1 cellular context compared by ENCODE assay signal in the genomic region with DNA sequence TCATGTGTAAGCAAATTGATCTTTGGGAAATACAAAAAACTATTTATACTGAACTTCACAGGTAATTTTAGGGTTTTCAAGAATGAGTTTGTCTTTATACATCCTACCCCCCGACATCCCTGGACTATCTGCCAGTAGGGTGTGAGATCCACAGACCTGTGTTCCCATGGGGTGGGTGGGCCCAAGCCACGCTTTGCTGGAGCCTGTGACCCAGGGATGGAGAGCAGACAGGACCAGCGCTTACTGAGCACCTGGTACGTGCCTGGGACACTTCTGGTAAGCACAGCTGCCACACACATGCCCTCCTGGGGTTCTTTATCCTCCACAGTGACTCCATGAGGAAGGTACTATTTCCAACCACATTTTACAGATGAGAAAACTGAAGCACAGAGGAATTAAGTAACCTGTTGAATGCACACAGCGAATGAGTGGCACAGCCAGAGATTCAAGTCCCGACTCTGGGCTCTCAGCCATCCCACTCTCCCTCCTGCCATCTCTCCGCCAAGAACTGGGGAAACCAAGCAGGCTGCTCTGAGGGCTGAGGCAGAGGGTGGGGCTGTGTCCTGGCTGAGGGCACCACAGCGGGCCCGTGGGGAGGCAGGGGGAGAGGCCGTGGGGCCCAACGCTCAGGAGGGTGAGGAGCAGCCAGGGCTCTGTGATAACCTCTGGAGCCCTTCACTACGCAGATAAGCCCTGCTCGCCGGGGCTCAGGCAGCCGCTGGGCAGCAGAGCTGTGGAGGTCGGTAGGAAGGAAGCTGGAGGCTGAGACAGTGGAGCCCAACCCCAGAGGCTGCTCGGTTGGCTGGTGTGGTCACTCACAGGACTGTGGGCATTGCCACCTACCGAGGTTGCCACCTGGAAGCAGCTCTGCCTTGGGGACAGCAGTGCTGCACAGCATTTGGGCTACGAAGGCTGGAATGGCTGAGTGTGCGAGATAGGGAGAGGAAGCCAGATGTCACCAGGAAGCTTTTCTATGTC.
A peak's percentile ranks its signal among the peaks of the same experiment; 100 is the strongest.
TF ChIP-seq lines count a peak whose summit lies in the region.

No MANE protein-coding gene starts in this region.

TF ChIP-seq in K562, 482 proteins besides CTCF, POLR2A, EP300 and RAD21 (continues in another document):
- TF ChIP-seq GATAD2A (IDR thresholded peaks at IDR 0.05) = peak; percentile 87; the same call in 1 of the 2 replicates
- TF ChIP-seq, protein P1, sequence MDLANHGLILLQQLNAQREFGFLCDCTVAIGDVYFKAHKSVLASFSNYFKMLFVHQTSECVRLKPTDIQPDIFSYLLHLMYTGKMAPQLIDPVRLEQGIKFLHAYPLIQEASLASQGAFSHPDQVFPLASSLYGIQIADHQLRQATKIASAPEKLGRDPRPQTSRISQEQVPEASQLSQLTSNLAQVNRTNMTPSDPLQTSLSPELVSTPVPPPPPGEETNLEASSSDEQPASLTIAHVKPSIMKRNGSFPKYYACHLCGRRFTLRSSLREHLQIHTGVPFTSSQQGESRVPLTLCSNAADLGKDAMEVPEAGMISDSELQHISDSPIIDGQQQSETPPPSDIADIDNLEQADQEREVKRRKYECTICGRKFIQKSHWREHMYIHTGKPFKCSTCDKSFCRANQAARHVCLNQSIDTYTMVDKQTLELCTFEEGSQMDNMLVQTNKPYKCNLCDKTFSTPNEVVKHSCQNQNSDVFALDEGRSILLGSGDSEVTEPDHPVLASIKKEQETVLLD (IDR thresholded peaks at IDR 0.05) = peak; percentile 88
- TF ChIP-seq, protein P2, sequence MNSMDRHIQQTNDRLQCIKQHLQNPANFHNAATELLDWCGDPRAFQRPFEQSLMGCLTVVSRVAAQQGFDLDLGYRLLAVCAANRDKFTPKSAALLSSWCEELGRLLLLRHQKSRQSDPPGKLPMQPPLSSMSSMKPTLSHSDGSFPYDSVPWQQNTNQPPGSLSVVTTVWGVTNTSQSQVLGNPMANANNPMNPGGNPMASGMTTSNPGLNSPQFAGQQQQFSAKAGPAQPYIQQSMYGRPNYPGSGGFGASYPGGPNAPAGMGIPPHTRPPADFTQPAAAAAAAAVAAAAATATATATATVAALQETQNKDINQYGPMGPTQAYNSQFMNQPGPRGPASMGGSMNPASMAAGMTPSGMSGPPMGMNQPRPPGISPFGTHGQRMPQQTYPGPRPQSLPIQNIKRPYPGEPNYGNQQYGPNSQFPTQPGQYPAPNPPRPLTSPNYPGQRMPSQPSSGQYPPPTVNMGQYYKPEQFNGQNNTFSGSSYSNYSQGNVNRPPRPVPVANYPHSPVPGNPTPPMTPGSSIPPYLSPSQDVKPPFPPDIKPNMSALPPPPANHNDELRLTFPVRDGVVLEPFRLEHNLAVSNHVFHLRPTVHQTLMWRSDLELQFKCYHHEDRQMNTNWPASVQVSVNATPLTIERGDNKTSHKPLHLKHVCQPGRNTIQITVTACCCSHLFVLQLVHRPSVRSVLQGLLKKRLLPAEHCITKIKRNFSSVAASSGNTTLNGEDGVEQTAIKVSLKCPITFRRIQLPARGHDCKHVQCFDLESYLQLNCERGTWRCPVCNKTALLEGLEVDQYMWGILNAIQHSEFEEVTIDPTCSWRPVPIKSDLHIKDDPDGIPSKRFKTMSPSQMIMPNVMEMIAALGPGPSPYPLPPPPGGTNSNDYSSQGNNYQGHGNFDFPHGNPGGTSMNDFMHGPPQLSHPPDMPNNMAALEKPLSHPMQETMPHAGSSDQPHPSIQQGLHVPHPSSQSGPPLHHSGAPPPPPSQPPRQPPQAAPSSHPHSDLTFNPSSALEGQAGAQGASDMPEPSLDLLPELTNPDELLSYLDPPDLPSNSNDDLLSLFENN (IDR thresholded peaks at IDR 0.05; ENCODE audit: low read depth in 2 of 2, low read length in 2 of 2) = no peak
- TF ChIP-seq RBM15 (IDR thresholded peaks at IDR 0.05; ENCODE audit: insufficient read depth, low read length) = no peak
- no peak for TF ChIP-seq SREBF1 (IDR thresholded peaks at IDR 0.05; ENCODE audit: borderline replicate concordance, low read depth, low read length)
- TF ChIP-seq SMC3 (conservative IDR thresholded peaks at IDR 0.05; ENCODE audit: insufficient read depth, low read depth, low read length) = no peak
- no peak for TF ChIP-seq NFATC3 (IDR thresholded peaks at IDR 0.05)
- TF ChIP-seq PRPF4 (IDR thresholded peaks at IDR 0.05; ENCODE audit: insufficient read depth, low read depth, low read length, poor library complexity, severe bottlenecking) = no peak
- peak; percentile 68 for TF ChIP-seq TCF3 (CRISPR knock-in tag; IDR thresholded peaks at IDR 0.05)
- TF ChIP-seq PRMT5 (CRISPR knock-in tag; IDR thresholded peaks at IDR 0.05) = no peak
- TF ChIP-seq SMARCA4 (IDR thresholded peaks at IDR 0.05) = peak; percentile 72; the same call in 1 of the 2 replicates
- TF ChIP-seq HIVEP1 (CRISPR knock-in tag; IDR thresholded peaks at IDR 0.05) = no peak
- TF ChIP-seq, protein P3, sequence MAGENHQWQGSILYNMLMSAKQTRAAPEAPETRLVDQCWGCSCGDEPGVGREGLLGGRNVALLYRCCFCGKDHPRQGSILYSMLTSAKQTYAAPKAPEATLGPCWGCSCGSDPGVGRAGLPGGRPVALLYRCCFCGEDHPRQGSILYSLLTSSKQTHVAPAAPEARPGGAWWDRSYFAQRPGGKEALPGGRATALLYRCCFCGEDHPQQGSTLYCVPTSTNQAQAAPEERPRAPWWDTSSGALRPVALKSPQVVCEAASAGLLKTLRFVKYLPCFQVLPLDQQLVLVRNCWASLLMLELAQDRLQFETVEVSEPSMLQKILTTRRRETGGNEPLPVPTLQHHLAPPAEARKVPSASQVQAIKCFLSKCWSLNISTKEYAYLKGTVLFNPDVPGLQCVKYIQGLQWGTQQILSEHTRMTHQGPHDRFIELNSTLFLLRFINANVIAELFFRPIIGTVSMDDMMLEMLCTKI (IDR thresholded peaks at IDR 0.05; ENCODE audit: partially characterized antibody) = no peak
- TF ChIP-seq HNRNPL (IDR thresholded peaks at IDR 0.05; ENCODE audit: low read depth, low read length) = peak; percentile 84
- TF ChIP-seq AFF4 (CRISPR knock-in tag; IDR thresholded peaks at IDR 0.05) = no peak
- no peak for TF ChIP-seq ZNF212 (CRISPR knock-in tag; IDR thresholded peaks at IDR 0.05)
- no peak; the same call in 1 of the 2 replicates for TF ChIP-seq ZNF644 (tag; IDR thresholded peaks at IDR 0.05; ENCODE audit: low read depth)
- 0 out of 2 replicates have a peak, but pooled peaks have one; percentile 41 for TF ChIP-seq ZNF175 (CRISPR knock-in tag; IDR thresholded peaks at IDR 0.05; ENCODE audit: low read depth)
- no peak for TF ChIP-seq POLR3A (IDR thresholded peaks at IDR 0.05; ENCODE audit: borderline replicate concordance, extremely low read depth, insufficient read depth, insufficient read length)
- TF ChIP-seq, protein P4, sequence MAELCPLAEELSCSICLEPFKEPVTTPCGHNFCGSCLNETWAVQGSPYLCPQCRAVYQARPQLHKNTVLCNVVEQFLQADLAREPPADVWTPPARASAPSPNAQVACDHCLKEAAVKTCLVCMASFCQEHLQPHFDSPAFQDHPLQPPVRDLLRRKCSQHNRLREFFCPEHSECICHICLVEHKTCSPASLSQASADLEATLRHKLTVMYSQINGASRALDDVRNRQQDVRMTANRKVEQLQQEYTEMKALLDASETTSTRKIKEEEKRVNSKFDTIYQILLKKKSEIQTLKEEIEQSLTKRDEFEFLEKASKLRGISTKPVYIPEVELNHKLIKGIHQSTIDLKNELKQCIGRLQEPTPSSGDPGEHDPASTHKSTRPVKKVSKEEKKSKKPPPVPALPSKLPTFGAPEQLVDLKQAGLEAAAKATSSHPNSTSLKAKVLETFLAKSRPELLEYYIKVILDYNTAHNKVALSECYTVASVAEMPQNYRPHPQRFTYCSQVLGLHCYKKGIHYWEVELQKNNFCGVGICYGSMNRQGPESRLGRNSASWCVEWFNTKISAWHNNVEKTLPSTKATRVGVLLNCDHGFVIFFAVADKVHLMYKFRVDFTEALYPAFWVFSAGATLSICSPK (IDR thresholded peaks at IDR 0.05; ENCODE audit: borderline replicate concordance) = no peak
- TF ChIP-seq ZNF282 (CRISPR knock-in tag; IDR thresholded peaks at IDR 0.05) = no peak
- no peak for TF ChIP-seq ZNF280A (IDR thresholded peaks at IDR 0.05; ENCODE audit: low read depth, partially characterized antibody)
- peak; percentile 44; the same call in 1 of the 2 replicates for TF ChIP-seq SMARCE1 (IDR thresholded peaks at IDR 0.05)
- no peak for TF ChIP-seq KLF16 (IDR thresholded peaks at IDR 0.05)
- no peak for TF ChIP-seq ZNF785 (CRISPR knock-in tag; IDR thresholded peaks at IDR 0.05)
- no peak for TF ChIP-seq ZNF124 (CRISPR knock-in tag; IDR thresholded peaks at IDR 0.05)
- TF ChIP-seq TAF9B (IDR thresholded peaks at IDR 0.05; ENCODE audit: partially characterized antibody) = no peak
- TF ChIP-seq KDM4B (IDR thresholded peaks at IDR 0.05; ENCODE audit: borderline replicate concordance in 2 of 2, low read depth in 1 of 2) = no peak; a peak in 1 of 4 replicates
- no peak for TF ChIP-seq NEUROD1 (IDR thresholded peaks at IDR 0.05; ENCODE audit: borderline replicate concordance, low read depth, low read length, partially characterized antibody)
- TF ChIP-seq, protein P5, sequence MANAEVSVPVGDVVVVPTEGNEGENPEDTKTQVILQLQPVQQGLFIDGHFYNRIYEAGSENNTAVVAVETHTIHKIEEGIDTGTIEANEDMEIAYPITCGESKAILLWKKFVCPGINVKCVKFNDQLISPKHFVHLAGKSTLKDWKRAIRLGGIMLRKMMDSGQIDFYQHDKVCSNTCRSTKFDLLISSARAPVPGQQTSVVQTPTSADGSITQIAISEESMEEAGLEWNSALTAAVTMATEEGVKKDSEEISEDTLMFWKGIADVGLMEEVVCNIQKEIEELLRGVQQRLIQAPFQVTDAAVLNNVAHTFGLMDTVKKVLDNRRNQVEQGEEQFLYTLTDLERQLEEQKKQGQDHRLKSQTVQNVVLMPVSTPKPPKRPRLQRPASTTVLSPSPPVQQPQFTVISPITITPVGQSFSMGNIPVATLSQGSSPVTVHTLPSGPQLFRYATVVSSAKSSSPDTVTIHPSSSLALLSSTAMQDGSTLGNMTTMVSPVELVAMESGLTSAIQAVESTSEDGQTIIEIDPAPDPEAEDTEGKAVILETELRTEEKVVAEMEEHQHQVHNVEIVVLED (CRISPR knock-in tag; IDR thresholded peaks at IDR 0.05) = no peak
- TF ChIP-seq NFIC (IDR thresholded peaks at IDR 0.05) = peak; percentile 47; the same call in 1 of the 2 replicates
- no peak for TF ChIP-seq SAFB2 (IDR thresholded peaks at IDR 0.05; ENCODE audit: borderline replicate concordance, low read depth, low read length, severe bottlenecking)
- TF ChIP-seq ZNF778 (CRISPR knock-in tag; IDR thresholded peaks at IDR 0.05) = no peak
- no peak for TF ChIP-seq TAF15 (IDR thresholded peaks at IDR 0.05; ENCODE audit: low read depth, low read length)
- TF ChIP-seq ZKSCAN1 (IDR thresholded peaks at IDR 0.05; ENCODE audit: low read depth, low read length) = no peak
- TF ChIP-seq MYC (IDR thresholded peaks at IDR 0.05; ENCODE audit: low read depth, low read length) = no peak; the same call in 1 of the 2 replicates
- TF ChIP-seq MYC (CRISPR knock-in tag; IDR thresholded peaks at IDR 0.05; ENCODE audit: borderline replicate concordance, low read depth) = peak; percentile 57; the same call in 1 of the 2 replicates
- TF ChIP-seq NRF1 (conservative IDR thresholded peaks at IDR 0.05 in 1 of 2, IDR thresholded peaks at IDR 0.05 in 1 of 2) = 0 out of 4 replicates have a peak, but pooled peaks have one; percentile 29
- TF ChIP-seq MAFF (IDR thresholded peaks at IDR 0.05; ENCODE audit: low read length) = no peak
- no peak; the same call in 1 of the 2 replicates for TF ChIP-seq MTA1 (IDR thresholded peaks at IDR 0.05; ENCODE audit: borderline replicate concordance)
- TF ChIP-seq U2AF2 (optimal IDR thresholded peaks at IDR 0.05; ENCODE audit: low read depth, low read length) = no peak
- no peak for TF ChIP-seq ELF2 (CRISPR knock-in tag; IDR thresholded peaks at IDR 0.05)
- TF ChIP-seq MTF1 (CRISPR knock-in tag; IDR thresholded peaks at IDR 0.05; ENCODE audit: borderline replicate concordance) = no peak
